Comparison of ENCODE assay signal across 32 cellular contexts in the genomic region with DNA sequence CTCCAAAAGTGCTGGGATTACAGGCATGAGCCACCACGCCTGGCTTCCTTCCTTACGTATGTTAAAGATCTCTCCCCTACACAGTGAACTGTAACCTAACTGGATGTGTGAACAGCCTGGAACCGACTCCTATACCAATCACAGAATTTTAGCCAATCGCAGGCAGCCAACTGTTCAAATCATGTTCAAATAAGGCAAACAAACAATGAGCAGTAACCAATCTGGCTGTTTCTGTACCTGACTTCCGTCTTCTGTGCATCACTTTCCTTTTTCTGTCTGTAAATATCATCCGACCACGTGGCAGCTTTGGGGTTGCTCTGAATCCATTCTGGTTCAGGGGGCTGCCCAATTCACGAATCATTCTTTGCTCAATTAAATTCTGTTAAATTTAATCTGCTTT. TPM values are rescaled to one million over a fixed set of nuclear protein-coding genes. Genes with fewer than 3 reads are reported as not detected.
"Had no signal": no experiment of that assay in that cellular context is flagged by ENCODE, and none has a peak within 500 bp of the region (broad histone marks: within the 10 kb centered on the region; RNA-seq: fewer than 3 reads in every experiment).

No MANE protein-coding gene starts in this region.

- ATAC-seq: activated CD8-positive, alpha-beta memory T cell treated with anti-CD3 and anti-CD28 coated beads, Interleukin-2, amount 10 ng/mL, durations not matched to agents 7 days and 5 days; activated naive CD8-positive, alpha-beta T cell treated with anti-CD3 and anti-CD28 coated beads, Interleukin-2, amount 50 U/mL, for 24 hours had no signal

- H3K27ac ChIP-seq: SJCRH30, SK-N-MC, WERI-Rb-1 had no signal

- H3K4me3 ChIP-seq: MG63, SJCRH30, SK-N-MC had no signal

- H3K9me3 ChIP-seq: MG63, SJCRH30 had no signal

- DNase-seq: activated CD4-positive, alpha-beta memory T cell treated with anti-CD3 and anti-CD28 coated beads, Interleukin-2, amount 10 ng/mL, durations not matched to agents 7 days and 5 days; activated CD4-positive, alpha-beta T cell treated with anti-CD3 and anti-CD28 coated beads for 1 hour; activated CD4-positive, alpha-beta T cell treated with anti-CD3 and anti-CD28 coated beads for 48 hours; activated CD4-positive, CD25-positive, alpha-beta regulatory T cell; activated CD8-positive, alpha-beta memory T cell treated with anti-CD3 and anti-CD28 coated beads for 24 hours; activated CD8-positive, alpha-beta memory T cell treated with anti-CD3 and anti-CD28 coated beads, Interleukin-2, amount 10 ng/mL, durations not matched to agents 7 days and 5 days; activated CD8-positive, alpha-beta memory T cell treated with anti-CD3 and anti-CD28 coated beads, Interleukin-2, amount 50 U/mL, for 48 hours; activated effector memory CD4-positive, alpha-beta T cell treated with Interleukin-2 at 50 U/mL for 16 hours; activated naive CD4-positive, alpha-beta T cell treated with anti-CD3 and anti-CD28 coated beads, Interleukin-2, amount 10 ng/mL, durations not matched to agents 7 days and 5 days; activated naive CD8-positive, alpha-beta T cell treated with anti-CD3 and anti-CD28 coated beads, Interleukin-2, amount 50 U/mL, for 24 hours; activated T-cell treated with anti-CD3 and anti-CD28 coated beads, Interleukin-2, amount 50 U/mL, for 48 hours; anterior cingulate cortex; caudate nucleus; cerebellar nuclear complex; Kasumi-1; MG63; NCI-H1048; NCI-H1105 treated with DMSO at 0.1 percent for 48 hours; NCI-H1436; NCI-H1694; NCI-H2081; NCI-H510A; NCI-H526; NCI-H748 treated with DMSO at 0.1 percent for 48 hours; SHP77; SJCRH30; T1000; WERI-Rb-1 had no signal

- H3K36me3 ChIP-seq: MG63, SJCRH30, WERI-Rb-1 had no signal

- FAIRE-seq: bronchial epithelial cell had no signal

- H3K27me3 ChIP-seq: SJCRH30 had no signal

- H3K4me1 ChIP-seq: SJCRH30 had no signal

RNA-seq across cellular contexts. Expression of gene TEKT5, which starts 27.5 kb away (rescaled TPM):
- total RNA-seq: activated CD4-positive, alpha-beta memory T cell treated with anti-CD3 and anti-CD28 coated beads, Interleukin-2, amount 10 ng/mL, durations not matched to agents 7 days and 5 days; T-helper 1 cell treated with Interleukin-12 subunit alpha and Interleukin-12 subunit beta and Interleukin-4 antibody, amounts not matched to agents 30 ng/mL and 1 ng/mL, for 36 hours; T-helper 2 cell treated with Interferon-gamma antibody and Interleukin-4, amounts not matched to agents 100 ng/mL and 5 ng/mL, for 36 hours had no signal
